In genomic region chr22:45508814-45509213, GRCh38 we compare ENCODE assay signal across 14 cellular contexts.
"Had no signal": no experiment of that assay in that cellular context is flagged by ENCODE, and none has a peak within 500 bp of the region (broad histone marks: within the 10 kb centered on the region; RNA-seq: fewer than 3 reads in every experiment).

No MANE protein-coding gene starts in this region.

- H3K9me3 ChIP-seq: breast epithelium, lower lobe of right lung, thyroid gland had no signal

- H3K4me1 Mint-ChIP-seq: stimulated activated effector memory CD8-positive, alpha-beta T cell treated with anti-CD3 and anti-CD28 coated beads, Interleukin-12 subunit alpha, Interleukin-12 subunit beta, amount 100 ng/mL, for 72 hours had no signal

- H3K27me3 ChIP-seq: thyroid gland had no signal

- DNase-seq: activated CD4-positive, alpha-beta T cell treated with anti-CD3 and anti-CD28 coated beads, Interleukin-2, amount 50 U/mL, for 1 hour; activated CD8-positive, alpha-beta memory T cell treated with anti-CD3 and anti-CD28 coated beads for 24 hours; activated naive CD4-positive, alpha-beta T cell treated with Interleukin-2 at 50 U/mL for 16 hours; head of caudate nucleus; left cardiac atrium; lower lobe of right lung; naive B cell; retina; SW 1271; thyroid gland had no signal

- H3K4me1 ChIP-seq: lower lobe of right lung had no signal

- H3K27ac Mint-ChIP-seq: naive B cell; stimulated activated effector memory CD8-positive, alpha-beta T cell treated with anti-CD3 and anti-CD28 coated beads, Interleukin-12 subunit alpha, Interleukin-12 subunit beta, amount 100 ng/mL, for 72 hours; T-helper 2 cell treated with Interferon-gamma antibody and Interleukin-4, amounts not matched to agents 5 μg/mL and 100 μg/mL, for 36 hours had no signal

- ATAC-seq: activated CD4-positive, CD25-positive, alpha-beta regulatory T cell treated with anti-CD3 and anti-CD28 coated beads, Interleukin-2, amount 50 U/mL, for 24 hours; left cardiac atrium; lower lobe of right lung; stimulated activated effector memory CD8-positive, alpha-beta T cell treated with anti-CD3 and anti-CD28 coated beads, Interleukin-12 subunit alpha, Interleukin-12 subunit beta, amount 100 ng/mL, for 72 hours had no signal

- H3K9me3 Mint-ChIP-seq: naive B cell; stimulated activated effector memory CD8-positive, alpha-beta T cell treated with anti-CD3 and anti-CD28 coated beads, Interleukin-12 subunit alpha, Interleukin-12 subunit beta, amount 100 ng/mL, for 72 hours; T-helper 2 cell treated with Interferon-gamma antibody and Interleukin-4, amounts not matched to agents 5 μg/mL and 100 μg/mL, for 36 hours had no signal

- H3K4me3 Mint-ChIP-seq: naive B cell; stimulated activated effector memory CD8-positive, alpha-beta T cell treated with anti-CD3 and anti-CD28 coated beads, Interleukin-12 subunit alpha, Interleukin-12 subunit beta, amount 100 ng/mL, for 72 hours; T-helper 2 cell treated with Interferon-gamma antibody and Interleukin-4, amounts not matched to agents 5 μg/mL and 100 μg/mL, for 36 hours had no signal

- H3K36me3 ChIP-seq: breast epithelium, lower lobe of right lung, thyroid gland had no signal

- H3K27ac ChIP-seq: lower lobe of right lung, thyroid gland had no signal

- H3K36me3 Mint-ChIP-seq: naive B cell; stimulated activated effector memory CD8-positive, alpha-beta T cell treated with anti-CD3 and anti-CD28 coated beads, Interleukin-12 subunit alpha, Interleukin-12 subunit beta, amount 100 ng/mL, for 72 hours had no signal

- H3K4me3 ChIP-seq: lower lobe of right lung, thyroid gland had no signal
